ENCODE assay signal across 19 cellular contexts in genomic region chr3:56536735-56537134, GRCh38.
"Had no signal": no experiment of that assay in that cellular context is flagged by ENCODE, and none has a peak within 500 bp of the region (broad histone marks: within the 10 kb centered on the region; RNA-seq: fewer than 3 reads in every experiment).

No MANE protein-coding gene starts in this region.

- DNase-seq: activated B cell treated with CpG ODN at 0.5 μM for 24 hours; activated CD4-positive, alpha-beta T cell treated with anti-CD3 and anti-CD28 coated beads for 4 hours; activated CD4-positive, alpha-beta T cell treated with anti-CD3 and anti-CD28 coated beads, Interleukin-2, amount 50 U/mL, for 48 hours; activated CD8-positive, alpha-beta memory T cell treated with anti-CD3 and anti-CD28 coated beads, Interleukin-2, amount 50 U/mL, for 48 hours; activated naive CD4-positive, alpha-beta T cell treated with anti-CD3 and anti-CD28 coated beads for 36 hours; activated naive CD8-positive, alpha-beta T cell treated with anti-CD3 and anti-CD28 coated beads, Interleukin-2, amount 10 ng/mL, durations not matched to agents 7 days and 5 days; activated T-cell treated with anti-CD3 and anti-CD28 coated beads, Interleukin-2, amount 50 U/mL, for 4 hours; amniotic stem cell; effector memory CD4-positive, alpha-beta T cell; foreskin keratinocyte; left colon; stimulated activated CD4-positive, alpha-beta T cell treated with anti-CD3 and anti-CD28 coated beads, Interleukin-4, amount 100 ng/mL, for 1 hour; stimulated activated naive CD4-positive, alpha-beta T cell; testis; trophoblast cell; uterus had no signal

- ATAC-seq: activated T-cell treated with anti-CD3 and anti-CD28 coated beads, Interleukin-2, amount 50 U/mL, for 4 hours; foreskin keratinocyte; left colon; natural killer cell treated with Interleukin-12 subunit alpha and Interleukin-12 subunit beta and Interleukin-15 and Interleukin-18, amount 100 ng/mL, for 72 hours had no signal

- H3K9me3 ChIP-seq: breast epithelium, prostate gland, testis, uterus had no signal

- H3K4me3 ChIP-seq: breast epithelium, prostate gland, testis, uterus had no signal

- H3K36me3 ChIP-seq: breast epithelium, prostate gland, uterus had no signal

- H3K27ac ChIP-seq: breast epithelium, foreskin keratinocyte, prostate gland, testis, uterus had no signal

- H3K4me1 ChIP-seq: breast epithelium, foreskin keratinocyte, prostate gland, testis, uterus had no signal
